12 cellular contexts compared by ENCODE assay signal in the genomic region with DNA sequence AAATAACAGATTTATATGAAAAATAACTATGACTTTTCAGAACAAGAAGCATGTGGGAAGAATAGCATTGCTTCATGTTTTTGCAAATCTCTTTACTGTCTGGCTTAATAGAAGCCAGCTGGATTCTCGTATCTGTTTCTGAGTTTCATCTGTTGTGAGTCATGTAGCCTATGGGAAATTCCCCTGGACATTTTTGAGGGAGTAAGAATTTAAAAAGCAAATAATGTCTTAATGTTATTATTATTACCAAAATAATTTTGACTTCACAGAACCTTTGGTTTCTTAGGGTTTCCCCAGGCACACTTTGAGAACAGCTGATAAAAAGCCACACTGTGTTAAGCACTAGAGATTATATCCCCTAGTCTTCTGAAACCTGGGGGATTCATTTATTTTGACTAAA.
DNase-seq lines count a peak whose midpoint lies in the region; ATAC-seq, FAIRE-seq and TF ChIP-seq lines count a peak whose summit lies in the region.
"Had no signal": no experiment of that assay in that cellular context is flagged by ENCODE, and none has a peak within 500 bp of the region (broad histone marks: within the 10 kb centered on the region; RNA-seq: fewer than 3 reads in every experiment).

No MANE protein-coding gene starts in this region.

- no peak overlapping the region for H3K4me2 ChIP-seq in GM12878 (ENCODE audit: control insufficient read depth, insufficient read depth)

- TF ChIP-seq EP300 in GM12878 (IDR thresholded peaks at IDR 0.05; ENCODE audit: borderline replicate concordance in 1 of 2, control insufficient read depth in 1 of 2, low read depth in 2 of 2, low read length in 2 of 2) = no peak

- POLR2A ChIA-PET in GM12878 (lab: Charles Lee) = no interaction called here

- no peak for TF ChIP-seq RAD21 in GM12878 (IDR thresholded peaks at IDR 0.05; ENCODE audit: insufficient read depth, low read depth, low read length)

- intact Hi-C loops in GM12878 (cut with micrococcal nuclease; ENCODE audit: unreplicated experiment) = no loop called here

- H3K27ac ChIP-seq in GM12878 (ENCODE audit: control insufficient read depth, insufficient read depth) = no peak overlapping the region
- H3K27ac ChIP-seq in caudate nucleus (ENCODE audit: low read depth, low read length) = no peak overlapping the region

- no TSS peak for BruUV-seq in GM12878 (replicated peaks; lab: Mats Ljungman, UMichigan)

- ATAC-seq in HG02981 (IDR thresholded peaks at IDR 0.05; ENCODE audit: unreplicated experiment) = peak; percentile 49
- ATAC-seq in GM12878 = peak; percentile 77
- ATAC-seq: activated CD8-positive, alpha-beta T cell treated with anti-CD3 and anti-CD28 coated beads for 36 hours had no signal

- TF ChIP-seq POLR2A in GM12878 (IDR thresholded peaks at IDR 0.05; ENCODE audit: low read depth, low read length) = no peak

- no peak overlapping the region for H3K9ac ChIP-seq in GM12878 (ENCODE audit: control insufficient read depth, insufficient read depth, low read length)

- H3K79me2 ChIP-seq in GM12878 (ENCODE audit: control insufficient read depth, insufficient read depth, low read length) = no peaks in the 10 kb centered on the region

- H3K36me3 ChIP-seq in GM12878 (ENCODE audit: control insufficient read depth in 2 of 2, insufficient read depth in 2 of 2, low read length in 1 of 2) = no peaks in the 10 kb centered on the region

- CTCF ChIA-PET in GM12878 (lab: Yijun Ruan, JAX) = interaction anchor here (1.3 to 3.2 kb wide), 3 partner anchors 8 to 107 kb away, joined by 4 to 12 read pairs (median 6); no protein-coding TSS in a partner anchor

- RAD21 ChIA-PET in GM12878 (lab: Charles Lee; ENCODE audit: unreplicated experiment) = interaction anchor here (0.5 to 1.7 kb wide), 3 partner anchors 8 to 106 kb away, joined by 3 to 4 read pairs (median 3); no protein-coding TSS in a partner anchor

- 6% methylated on average over 1 of the region's 1 CpG for WGBS in GM12878 (ENCODE audit: insufficient coverage, insufficient replicate concordance, low lambda C conversion rate, missing lambda C conversion rate)

- H2AFZ ChIP-seq in GM12878 (ENCODE audit: control insufficient read depth, low read depth, low read length) = no peak overlapping the region

- FAIRE-seq in GM12878 (lab: Jason Lieb, UNC) = no peak

- TF ChIP-seq CTCF in GM12878 (IDR thresholded peaks at IDR 0.05 in 2 of 3, conservative IDR thresholded peaks at IDR 0.05 in 1 of 3; ENCODE audit: control insufficient read depth in 2 of 3, extremely low read depth in 1 of 3, insufficient read depth in 1 of 3, low read depth in 3 of 3, low read length in 3 of 3) = no peak

- H3K9me3 ChIP-seq in GM12878 (replicated peaks; ENCODE audit: control insufficient read depth, insufficient read depth, low read length) = peaks cover 3% of the 10 kb centered on the region

- H3K4me1 ChIP-seq in GM12878 (ENCODE audit: control insufficient read depth, insufficient read depth, low read length) = peaks cover 4% of the 10 kb centered on the region

- no peak overlapping the region for H3K4me3 ChIP-seq in GM12878

- in situ Hi-C loops in GM12878 (cut with MboI) = no loop called here

- H3K27me3 ChIP-seq in GM12878 (replicated peaks in 1 of 2; ENCODE audit: control insufficient read depth in 2 of 2, insufficient read depth in 2 of 2, low read length in 1 of 2) = no peaks in the 10 kb centered on the region

- H4K20me1 ChIP-seq in GM12878 (ENCODE audit: control insufficient read depth, insufficient read depth) = no peaks in the 10 kb centered on the region

- SMC1A ChIA-PET in GM12878 (lab: Charles Lee; ENCODE audit: uncharacterized antibody, unreplicated experiment) = interaction anchor here (0.8 to 1.6 kb wide), 4 partner anchors 8 to 422 kb away, joined by 3 to 5 read pairs (median 3); no protein-coding TSS in a partner anchor

- peak; percentile 71 for DNase-seq in GM03348 (ENCODE audit: low spot score)
- no peak for DNase-seq in GM12878 (ENCODE audit: low read depth, low spot score)
- DNase-seq in left kidney (ENCODE audit: low read depth, low spot score) = peak; percentile 7
- DNase-seq in NCI-H524 treated with DMSO at 0.1 percent for 48 hours (lab: John Stamatoyannopoulos, UW) = no peak
- no peak for DNase-seq in SIG-M5 treated with dmso at 0.1 percent for 504 hours (lab: John Stamatoyannopoulos, UW; ENCODE audit: unreplicated experiment)
- DNase-seq in stimulated activated CD4-positive, alpha-beta T cell treated with anti-CD3 and anti-CD28 coated beads, Interleukin-4, amount 100 ng/mL, for 4 hours = no peak
- no peak for DNase-seq in caudate nucleus (lab: John Stamatoyannopoulos, UW)
- DNase-seq: activated CD8-positive, alpha-beta T cell treated with anti-CD3 and anti-CD28 coated beads for 36 hours; CD8-positive, alpha-beta memory T cell; NCI-H1105; retina had no signal

TF ChIP-seq in GM12878, 131 proteins besides CTCF, POLR2A, EP300 and RAD21 (continues in another document):
- no peak for TF ChIP-seq CUX1 (IDR thresholded peaks at IDR 0.05; ENCODE audit: insufficient replicate concordance, low read depth, low read length)
- no peak for TF ChIP-seq RBBP5 (conservative IDR thresholded peaks at IDR 0.05)
- TF ChIP-seq CBFB (IDR thresholded peaks at IDR 0.05; ENCODE audit: low read depth) = no peak
- TF ChIP-seq TCF12 (IDR thresholded peaks at IDR 0.05; ENCODE audit: low read depth, low read length) = peak; percentile 70
- TF ChIP-seq SMAD1 (IDR thresholded peaks at IDR 0.05; ENCODE audit: low read depth, partially characterized antibody) = no peak
- TF ChIP-seq KLF5 (IDR thresholded peaks at IDR 0.05; ENCODE audit: partially characterized antibody) = no peak
- no peak for TF ChIP-seq ATF3 (IDR thresholded peaks at IDR 0.05; ENCODE audit: borderline replicate concordance, extremely low read depth, low read depth, low read length)
- no peak for TF ChIP-seq MEF2B (IDR thresholded peaks at IDR 0.05; ENCODE audit: partially characterized antibody, poor library complexity, severe bottlenecking)
- no peak for TF ChIP-seq RAD51 (IDR thresholded peaks at IDR 0.05)

Comparison
In these comparisons a context has a peak if more than half of its experiments do, and no peak if none do; other contexts are left out.
1. DNase-seq: peak in GM03348 (single experiment) and left kidney (single experiment); none in GM12878 (single experiment), NCI-H524 treated with DMSO at 0.1 percent for 48 hours (single experiment), SIG-M5 treated with dmso at 0.1 percent for 504 hours (single experiment), stimulated activated CD4-positive, alpha-beta T cell treated with anti-CD3 and anti-CD28 coated beads, Interleukin-4, amount 100 ng/mL, for 4 hours (0 of 2) and caudate nucleus (0 of 61).